17 cellular contexts compared by ENCODE assay signal in the genomic region with DNA sequence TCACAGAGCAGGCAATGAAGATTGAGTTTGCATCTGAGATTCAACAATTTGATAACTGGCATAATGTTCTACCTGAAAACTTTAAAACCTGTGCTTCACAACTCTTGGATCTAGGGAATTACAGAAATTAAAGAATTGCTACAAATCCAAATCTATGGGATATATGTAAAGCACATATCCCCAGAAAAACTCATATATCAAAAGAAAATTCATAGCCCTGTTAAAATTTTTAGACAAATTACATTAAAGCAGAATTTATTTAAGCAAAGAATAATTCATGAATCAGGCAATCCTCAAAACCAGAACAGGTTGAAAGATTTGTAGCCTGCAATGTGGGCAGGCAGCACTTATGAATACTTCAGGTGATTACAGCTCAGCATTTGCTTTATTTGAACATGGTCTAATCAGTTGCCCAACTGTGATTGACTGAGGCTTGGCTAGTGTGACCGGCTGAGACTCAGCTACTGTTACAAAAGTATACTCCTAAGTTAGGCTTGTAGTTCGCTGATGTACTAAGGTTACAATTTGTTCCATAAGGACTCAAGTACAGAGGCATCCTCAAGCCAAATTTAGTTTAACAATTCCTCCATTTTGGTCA.
"Had no signal": no experiment of that assay in that cellular context is flagged by ENCODE, and none has a peak within 500 bp of the region (broad histone marks: within the 10 kb centered on the region; RNA-seq: fewer than 3 reads in every experiment).

No MANE protein-coding gene starts in this region.

- H3K36me3 ChIP-seq: ascending aorta, brain microvascular endothelial cell, gastrocnemius medialis, prostate gland had no signal

- H3K27me3 Mint-ChIP-seq: stimulated activated naive CD8-positive, alpha-beta T cell treated with anti-CD3 and anti-CD28 coated beads, Interleukin-15, amount 100 ng/mL, for 72 hours had no signal

- H3K4me3 Mint-ChIP-seq: activated B cell treated with CpG ODN at 0.5 μM for 24 hours; activated CD8-positive, alpha-beta memory T cell treated with anti-CD3 and anti-CD28 coated beads, Interleukin-2, amount 10 ng/mL, durations not matched to agents 7 days and 5 days; activated CD8-positive, alpha-beta T cell treated with anti-CD3 and anti-CD28 coated beads for 36 hours; activated naive CD4-positive, alpha-beta T cell treated with anti-CD3 and anti-CD28 coated beads, Interleukin-2, amount 10 ng/mL, durations not matched to agents 7 days and 5 days; activated naive CD8-positive, alpha-beta T cell treated with anti-CD3 and anti-CD28 coated beads, Interleukin-2, amount 10 ng/mL, durations not matched to agents 7 days and 5 days; activated T-helper 1 cell treated with anti-CD3 and anti-CD28 coated beads, Interleukin-12 subunit alpha, Interleukin-12 subunit beta, Interleukin-2, Interleukin-4 antibody, amounts not matched to agents 30 ng/mL and 10 ng/mL and 1 ng/mL, durations not matched to agents 14 hours and 24 hours and 36 hours; effector memory CD8-positive, alpha-beta T cell; nephron; stimulated activated effector memory CD8-positive, alpha-beta T cell treated with anti-CD3 and anti-CD28 coated beads, Interleukin-12 subunit alpha, Interleukin-12 subunit beta, amount 100 ng/mL, for 72 hours; stimulated activated naive CD8-positive, alpha-beta T cell treated with anti-CD3 and anti-CD28 coated beads, Interleukin-15, amount 100 ng/mL, for 72 hours; T-helper 17 cell had no signal

- H3K27me3 ChIP-seq: ascending aorta, brain microvascular endothelial cell, gastrocnemius medialis had no signal

- H3K4me1 Mint-ChIP-seq: nephron had no signal

- H3K4me1 ChIP-seq: prostate gland had no signal

- DNase-seq: cortex of kidney had no signal

- H3K27ac ChIP-seq: ascending aorta, brain microvascular endothelial cell, gastrocnemius medialis, prostate gland, skin epidermis had no signal

- H3K27ac Mint-ChIP-seq: activated B cell treated with CpG ODN at 0.5 μM for 24 hours; activated CD8-positive, alpha-beta memory T cell treated with anti-CD3 and anti-CD28 coated beads, Interleukin-2, amount 10 ng/mL, durations not matched to agents 7 days and 5 days; activated CD8-positive, alpha-beta T cell treated with anti-CD3 and anti-CD28 coated beads for 36 hours; activated naive CD4-positive, alpha-beta T cell treated with anti-CD3 and anti-CD28 coated beads, Interleukin-2, amount 10 ng/mL, durations not matched to agents 7 days and 5 days; activated naive CD8-positive, alpha-beta T cell treated with anti-CD3 and anti-CD28 coated beads, Interleukin-2, amount 10 ng/mL, durations not matched to agents 7 days and 5 days; activated T-helper 1 cell treated with anti-CD3 and anti-CD28 coated beads, Interleukin-12 subunit alpha, Interleukin-12 subunit beta, Interleukin-2, Interleukin-4 antibody, amounts not matched to agents 30 ng/mL and 10 ng/mL and 1 ng/mL, durations not matched to agents 14 hours and 24 hours and 36 hours; effector memory CD8-positive, alpha-beta T cell; stimulated activated effector memory CD8-positive, alpha-beta T cell treated with anti-CD3 and anti-CD28 coated beads, Interleukin-12 subunit alpha, Interleukin-12 subunit beta, amount 100 ng/mL, for 72 hours; stimulated activated naive CD8-positive, alpha-beta T cell treated with anti-CD3 and anti-CD28 coated beads, Interleukin-15, amount 100 ng/mL, for 72 hours; T-helper 17 cell had no signal

- H3K9me3 Mint-ChIP-seq: activated B cell treated with CpG ODN at 0.5 μM for 24 hours; activated CD8-positive, alpha-beta T cell treated with anti-CD3 and anti-CD28 coated beads for 36 hours; activated naive CD4-positive, alpha-beta T cell treated with anti-CD3 and anti-CD28 coated beads, Interleukin-2, amount 10 ng/mL, durations not matched to agents 7 days and 5 days; activated naive CD8-positive, alpha-beta T cell treated with anti-CD3 and anti-CD28 coated beads, Interleukin-2, amount 10 ng/mL, durations not matched to agents 7 days and 5 days; activated T-helper 1 cell treated with anti-CD3 and anti-CD28 coated beads, Interleukin-12 subunit alpha, Interleukin-12 subunit beta, Interleukin-2, Interleukin-4 antibody, amounts not matched to agents 30 ng/mL and 10 ng/mL and 1 ng/mL, durations not matched to agents 14 hours and 24 hours and 36 hours; effector memory CD8-positive, alpha-beta T cell; nephron; stimulated activated effector memory CD8-positive, alpha-beta T cell treated with anti-CD3 and anti-CD28 coated beads, Interleukin-12 subunit alpha, Interleukin-12 subunit beta, amount 100 ng/mL, for 72 hours; stimulated activated naive CD8-positive, alpha-beta T cell treated with anti-CD3 and anti-CD28 coated beads, Interleukin-15, amount 100 ng/mL, for 72 hours had no signal

- H3K9me3 ChIP-seq: ascending aorta, gastrocnemius medialis, prostate gland had no signal

- H3K36me3 Mint-ChIP-seq: activated CD8-positive, alpha-beta memory T cell treated with anti-CD3 and anti-CD28 coated beads, Interleukin-2, amount 10 ng/mL, durations not matched to agents 7 days and 5 days; activated naive CD4-positive, alpha-beta T cell treated with anti-CD3 and anti-CD28 coated beads, Interleukin-2, amount 10 ng/mL, durations not matched to agents 7 days and 5 days; activated naive CD8-positive, alpha-beta T cell treated with anti-CD3 and anti-CD28 coated beads, Interleukin-2, amount 10 ng/mL, durations not matched to agents 7 days and 5 days; stimulated activated effector memory CD8-positive, alpha-beta T cell treated with anti-CD3 and anti-CD28 coated beads, Interleukin-12 subunit alpha, Interleukin-12 subunit beta, amount 100 ng/mL, for 72 hours had no signal

- H3K4me3 ChIP-seq: ascending aorta, gastrocnemius medialis, prostate gland, skin epidermis had no signal
